ENCODE assay signal across 10 cellular contexts in genomic region chr16:66525396-66526180, GRCh38. TPM values are rescaled to one million over a fixed set of nuclear protein-coding genes. Genes with fewer than 3 reads are reported as not detected.
A peak's percentile ranks its signal among the peaks of the same experiment; 100 is the strongest.
DNase-seq lines count a peak whose midpoint lies in the region; ATAC-seq, FAIRE-seq and TF ChIP-seq lines count a peak whose summit lies in the region.
"Had no signal": no experiment of that assay in that cellular context is flagged by ENCODE, and none has a peak within 500 bp of the region (broad histone marks: within the 10 kb centered on the region; RNA-seq: fewer than 3 reads in every experiment).

No MANE protein-coding gene starts in this region.

- H3K27ac ChIP-seq in PC-9, result no peak overlapping the region
- peak overlapping the region in 40 of 59 donors; percentile 0 to 99 (median 50) for H3K27ac ChIP-seq in dorsolateral prefrontal cortex
- H3K27ac ChIP-seq in small intestine (ENCODE audit: low read depth in 1 of 2, low read length in 1 of 2), result peak overlapping the region; percentile 51 to 88

- no peak overlapping the region for H2AFZ ChIP-seq in PC-9

- H3K9me3 ChIP-seq in PC-9 (ENCODE audit: insufficient read depth, low read depth), result no peaks in the 10 kb centered on the region
- H3K9me3 ChIP-seq in small intestine (ENCODE audit: control insufficient read depth, low read depth), result no peaks in the 10 kb centered on the region

- no TSS peak for BruUV-seq in PC-9 (replicated peaks; lab: Mats Ljungman, UMichigan)

- peaks cover 26% of the 10 kb centered on the region for H3K4me1 ChIP-seq in PC-9 (replicated peaks; ENCODE audit: insufficient read depth)
- peaks cover 0 to 4% of the 10 kb centered on the region in 2 donors for H3K4me1 ChIP-seq in small intestine (ENCODE audit: control insufficient read depth in 2 of 2, insufficient read depth in 1 of 2, low read depth in 1 of 2, low read length in 1 of 2)

- no peak overlapping the region for H3K4me2 ChIP-seq in PC-9

- H3F3A ChIP-seq in PC-9 (ENCODE audit: insufficient read depth, low read depth), result peaks cover 19% of the 10 kb centered on the region

- POLR2A ChIA-PET in PC-9 (lab: Charles Lee; ENCODE audit: unreplicated experiment), result interaction anchor here (0.6 to 1.0 kb wide), 3 partner anchors 14 to 193 kb away, joined by 4 to 7 read pairs (median 5); no protein-coding TSS in a partner anchor

- ATAC-seq in HG02885 (IDR thresholded peaks at IDR 0.05; ENCODE audit: poor library complexity, unreplicated experiment) (no peak), GM21367 (IDR thresholded peaks at IDR 0.05; ENCODE audit: unreplicated experiment) (no peak), GM18909 (IDR thresholded peaks at IDR 0.05; ENCODE audit: poor library complexity, unreplicated experiment) (no peak)

- WGBS in small intestine, 3 donors, result 89 to 92% (median 90%) methylated on average over 9 of the region's 9 CpGs

- intact Hi-C loops in PC-9 (cut with micrococcal nuclease; ENCODE audit: unreplicated experiment), result no loop called here
- intact Hi-C loops in dorsolateral prefrontal cortex (cut with DNase I), result loop anchor here in 1 of 2 donors (2.0 kb wide), 1 partner anchor 17 kb away; no protein-coding TSS in a partner anchor

- no peaks in the 10 kb centered on the region for H3K79me2 ChIP-seq in PC-9 (ENCODE audit: low read depth)

- no peaks in the 10 kb centered on the region for H3K27me3 ChIP-seq in PC-9 (ENCODE audit: insufficient read depth, low read depth)
- H3K27me3 ChIP-seq in dorsolateral prefrontal cortex, result no peaks in the 10 kb centered on the region
- no peaks in the 10 kb centered on the region for H3K27me3 ChIP-seq in small intestine (ENCODE audit: control insufficient read depth in 2 of 2, insufficient read depth in 2 of 2, low read length in 2 of 2)

- DNase-seq in GF-D8 (lab: John Stamatoyannopoulos, UW) (peak; percentile 62), PC-9 (peak; percentile 51 to 62), dorsolateral prefrontal cortex (peak in 1 of 10 donors; percentile 15), small intestine (no peak)
- DNase-seq: H7, NCI-H82 had no signal

- H3K36me3 ChIP-seq in PC-9 (ENCODE audit: low read depth) (0 out of 2 replicates have a peak, but pooled peaks cover 3% of the 10 kb centered on the region), small intestine (ENCODE audit: control insufficient read depth in 2 of 2, insufficient read depth in 2 of 2, low read length in 2 of 2) (peaks cover 0 to 7% of the 10 kb centered on the region in 2 donors)

- H3K4me3 ChIP-seq in PC-9 (no peak overlapping the region), dorsolateral prefrontal cortex (no peak overlapping the region), small intestine (ENCODE audit: low read depth in 1 of 2, low read length in 2 of 2) (no peak overlapping the region)

- H3K9me2 ChIP-seq in PC-9 (ENCODE audit: insufficient read depth), result no peaks in the 10 kb centered on the region

- CTCF ChIA-PET in PC-9 (lab: Charles Lee), result no interaction called here

- no peak for FAIRE-seq in small intestine (lab: Jason Lieb, UNC)

- H4K20me1 ChIP-seq in PC-9 (ENCODE audit: insufficient read depth), result no peaks in the 10 kb centered on the region

- no peak for TF ChIP-seq CTCF in PC-9 (conservative IDR thresholded peaks at IDR 0.05)
- no peak for TF ChIP-seq CTCF in dorsolateral prefrontal cortex (IDR thresholded peaks at IDR 0.05 in 54 of 56, conservative IDR thresholded peaks at IDR 0.05 in 2 of 56; ENCODE audit: low read depth in 1 of 56, partially characterized antibody in 56 of 56)

RNA-seq across cellular contexts. Expression of gene TK2, which starts 24.3 kb away (rescaled TPM):
- 20.1 and 20.9 TPM in 2 replicates for total RNA-seq in PC-9 (2021)
- 10 to 100 TPM; 39.7 to 71.2 (median 51.5) TPM for total RNA-seq in dorsolateral prefrontal cortex
- 10 to 100 TPM in 2 of 3 donors, 1 to 10 TPM in 1; 9.2 to 14.1 (median 11.2) TPM for polyA plus RNA-seq in small intestine

RNA-seq across cellular contexts. Expression of gene CKLF, which starts 26.8 kb away (rescaled TPM):
- 77.1 and 86.4 TPM in 2 replicates for total RNA-seq in PC-9 (2021)
- total RNA-seq in dorsolateral prefrontal cortex, result 10 to 100 TPM in 119 of 120 experiments, 1 to 10 TPM in 1; 9.9 to 33.4 (median 19.9) TPM
- 10 to 100 TPM; 26.8 to 55.1 (median 44.0) TPM for polyA plus RNA-seq in small intestine

RNA-seq across cellular contexts. Expression of gene CMTM1, which starts 40.7 kb away (rescaled TPM):
- total RNA-seq in PC-9 (2021), result 6.1 and 9.4 TPM in 2 replicates
- 10 to 100 TPM in 61 of 120 experiments, 1 to 10 TPM in 59; 5.4 to 19.5 (median 10.1) TPM for total RNA-seq in dorsolateral prefrontal cortex
- under 1 TPM in 1 of 3 donors, not detected in 2; 0.36 TPM for polyA plus RNA-seq in small intestine

RNA-seq across cellular contexts. Expression of gene CMTM2, which starts 53.7 kb away (rescaled TPM):
- total RNA-seq in PC-9 (2021) (0.65 TPM in 1 of 2 replicates, not detected in the other), dorsolateral prefrontal cortex (1 to 10 TPM in 52 of 120 experiments, under 1 TPM in 37, not detected in 31; 0.43 to 5.1 (median 1.1) TPM)
- under 1 TPM in 1 of 3 donors, not detected in 2; 0.07 TPM for polyA plus RNA-seq in small intestine
- total RNA-seq: pulmonary artery endothelial cell had no signal
